20 cellular contexts compared by ENCODE assay signal in the genomic region with DNA sequence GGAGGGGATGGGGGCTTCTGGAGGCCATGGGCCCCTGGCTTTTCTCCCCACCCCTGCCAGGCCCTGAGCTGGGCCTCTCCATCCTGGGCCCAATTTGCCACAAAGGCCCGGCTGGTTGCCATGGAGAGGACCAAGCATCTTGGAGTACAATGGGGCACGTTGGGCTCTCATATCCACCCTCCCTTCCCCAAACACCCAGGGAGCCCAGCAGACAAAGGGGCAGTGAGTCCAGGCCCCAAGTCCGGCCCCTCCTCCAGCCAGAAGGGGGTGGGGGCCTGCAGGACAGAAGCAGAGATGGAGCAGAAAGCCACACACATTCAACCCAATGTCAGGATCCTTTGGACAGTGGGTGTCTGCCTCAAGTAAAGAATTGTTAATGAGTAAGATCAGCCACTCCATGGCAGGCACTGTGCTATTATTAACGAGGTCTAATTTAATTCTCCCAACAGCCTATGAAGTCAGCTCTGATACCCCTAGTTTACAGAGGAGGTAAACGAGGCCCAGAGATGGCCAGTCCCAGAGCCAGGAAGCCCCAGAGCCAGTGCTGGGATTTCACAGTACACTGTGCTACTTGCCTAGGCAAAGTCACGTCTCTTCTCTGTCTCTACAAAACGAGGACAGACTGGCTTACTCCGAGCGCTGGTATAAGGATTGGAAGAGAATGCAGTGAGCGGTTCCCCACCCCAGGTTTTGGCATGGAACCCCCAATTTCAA. TPM values are rescaled to one million over a fixed set of nuclear protein-coding genes. Genes with fewer than 3 reads are reported as not detected.
A peak's percentile ranks its signal among the peaks of the same experiment; 100 is the strongest.
DNase-seq lines count a peak whose midpoint lies in the region; ATAC-seq and TF ChIP-seq lines count a peak whose summit lies in the region.
"Had no signal": no experiment of that assay in that cellular context is flagged by ENCODE, and none has a peak within 500 bp of the region (broad histone marks: within the 10 kb centered on the region; RNA-seq: fewer than 3 reads in every experiment).

No MANE protein-coding gene starts in this region.

- peaks cover 66% of the 10 kb centered on the region for H3K4me1 Mint-ChIP-seq in WTC11
- peaks cover 43% of the 10 kb centered on the region for H3K4me1 Mint-ChIP-seq in progenitor cell of endocrine pancreas (ENCODE audit: low read depth)

- H3K27ac ChIP-seq in thyroid gland = no peak overlapping the region
- no peak overlapping the region for H3K27ac ChIP-seq in aorta (ENCODE audit: low read depth in 1 of 2, low read length in 2 of 2)
- H3K27ac ChIP-seq: right atrium auricular region, tibial nerve had no signal

- no peak for TF ChIP-seq CTCF in WTC11 (IDR thresholded peaks at IDR 0.05)
- no peak for TF ChIP-seq CTCF in progenitor cell of endocrine pancreas (IDR thresholded peaks at IDR 0.05; ENCODE audit: unreplicated experiment)
- no peak for TF ChIP-seq CTCF in thyroid gland (IDR thresholded peaks at IDR 0.05)

- H3K36me3 ChIP-seq in thyroid gland = no peaks in the 10 kb centered on the region
- H3K36me3 ChIP-seq in aorta (ENCODE audit: control insufficient read depth in 1 of 2, insufficient read depth in 2 of 2, low read length in 1 of 2) = no peaks in the 10 kb centered on the region
- H3K36me3 ChIP-seq: right atrium auricular region, tibial nerve had no signal

- intact Hi-C loops in thyroid gland (cut with DNase I) = no loop called here
- intact Hi-C loops in aorta (cut with DNase I) = no loop called here

- no peak for TF ChIP-seq POLR2A in thyroid gland (IDR thresholded peaks at IDR 0.05)

- H3K27ac Mint-ChIP-seq in WTC11 (no peak overlapping the region), progenitor cell of endocrine pancreas (peak overlapping the region; percentile 59)

- H3K4me1 ChIP-seq in thyroid gland = peaks cover 10 to 41% of the 10 kb centered on the region in 2 donors
- no peaks in the 10 kb centered on the region for H3K4me1 ChIP-seq in aorta (ENCODE audit: control insufficient read depth in 1 of 2, insufficient read depth in 2 of 2, low read length in 2 of 2)

- ATAC-seq in WTC11 (0 out of 2 replicates have a peak, but pooled peaks have one; percentile 1), aorta (ENCODE audit: low FRiP score) (no peak), GM19324 (IDR thresholded peaks at IDR 0.05; ENCODE audit: low FRiP score, unreplicated experiment) (no peak)

- CTCF ChIA-PET in WTC11 (lab: Charles Lee) = interaction anchor here (0.7 to 5.8 kb wide), 4 partner anchors 8 to 527 kb away, joined by 3 to 80 read pairs (median 19); no protein-coding TSS in a partner anchor

- H3K36me3 Mint-ChIP-seq in WTC11 (no peaks in the 10 kb centered on the region), progenitor cell of endocrine pancreas (ENCODE audit: insufficient read depth) (no peaks in the 10 kb centered on the region)
- H3K36me3 Mint-ChIP-seq: CD8-positive, alpha-beta memory T cell had no signal

- WGBS in thyroid gland, 2 donors = 84 to 92% methylated on average over 10 of the region's 10 CpGs
- 82 to 84% methylated on average over 10 of the region's 10 CpGs for WGBS in aorta, 2 donors

- H3K4me3 Mint-ChIP-seq in WTC11 (no peak overlapping the region), progenitor cell of endocrine pancreas (ENCODE audit: low read depth) (no peak overlapping the region)
- H3K4me3 Mint-ChIP-seq: CD8-positive, alpha-beta memory T cell had no signal

- peaks cover 8% of the 10 kb centered on the region for H3K27me3 Mint-ChIP-seq in WTC11 (ENCODE audit: low read depth)
- H3K27me3 Mint-ChIP-seq in progenitor cell of endocrine pancreas = peaks cover 10% of the 10 kb centered on the region

- 0 out of 2 replicates have a peak overlapping the region, but pooled peaks have one; percentile 24 for H3K4me3 ChIP-seq in iPS-18c (ENCODE audit: insufficient read depth, low read depth, low read length)
- no peak overlapping the region for H3K4me3 ChIP-seq in thyroid gland (replicated peaks in 1 of 3)
- no peak overlapping the region for H3K4me3 ChIP-seq in aorta (ENCODE audit: low read length in 2 of 2)
- H3K4me3 ChIP-seq: right atrium auricular region, tibial nerve had no signal

- H3K9me3 Mint-ChIP-seq in WTC11 (no peaks in the 10 kb centered on the region), progenitor cell of endocrine pancreas (ENCODE audit: low read depth) (no peaks in the 10 kb centered on the region)
- H3K9me3 Mint-ChIP-seq: CD8-positive, alpha-beta memory T cell; IgD-negative memory B cell had no signal

- DNase-seq in NCI-H1417 (lab: John Stamatoyannopoulos, UW) (peak in 2 of 3 experiments; percentile 30 to 72), NCI-H1417 treated with DMSO at 0.1 percent for 48 hours (lab: John Stamatoyannopoulos, UW) (no peak), WTC11 (ENCODE audit: low spot score) (no peak), progenitor cell of endocrine pancreas (ENCODE audit: low spot score, unreplicated experiment) (no peak), thyroid gland (no peak), aorta (no peak)
- DNase-seq: 8988T; activated CD8-positive, alpha-beta memory T cell treated with anti-CD3 and anti-CD28 coated beads, Interleukin-2, amount 50 U/mL, for 4 hours; activated naive CD4-positive, alpha-beta T cell treated with anti-CD3 and anti-CD28 coated beads, Interleukin-2, amount 50 U/mL, for 16 hours; CD8-positive, alpha-beta memory T cell; central memory CD4-positive, alpha-beta T cell; NCI-H1105 treated with DMSO at 0.1 percent for 48 hours; stimulated activated CD4-positive, alpha-beta T cell treated with anti-CD3 and anti-CD28 coated beads, Interleukin-1b, Interleukin-23, amount 100 ng/mL, for 48 hours; SW 1271 had no signal

- no peaks in the 10 kb centered on the region for H3K9me3 ChIP-seq in iPS-18c (ENCODE audit: control insufficient read depth, insufficient read depth, low read length)
- H3K9me3 ChIP-seq in thyroid gland = no peaks in the 10 kb centered on the region
- H3K9me3 ChIP-seq in aorta (ENCODE audit: control insufficient read depth, low read length) = no peaks in the 10 kb centered on the region
- H3K9me3 ChIP-seq: right atrium auricular region, tibial nerve had no signal

- H3K27me3 ChIP-seq in thyroid gland (no peaks in the 10 kb centered on the region), aorta (ENCODE audit: control insufficient read depth in 1 of 2, insufficient read depth in 2 of 2, low read length in 1 of 2) (no peaks in the 10 kb centered on the region)
- H3K27me3 ChIP-seq: right atrium auricular region had no signal

- POLR2A ChIA-PET in WTC11 (lab: Charles Lee) = interaction anchor here (0.6 kb wide), 1 partner anchor 231 kb away, joined by 3 read pairs; no protein-coding TSS in a partner anchor

TF ChIP-seq in WTC11, 78 proteins besides CTCF, POLR2A, EP300 and RAD21:
- no peak for TF ChIP-seq ATF1 (CRISPR knock-in tag; IDR thresholded peaks at IDR 0.05)
- 0 out of 2 replicates have a peak, but pooled peaks have one; percentile 7 for TF ChIP-seq FOXP1 (CRISPR knock-in tag; IDR thresholded peaks at IDR 0.05; ENCODE audit: borderline replicate concordance)

RNA-seq across cellular contexts. Expression of gene CRB2, which starts 2.3 kb away (rescaled TPM):
- total RNA-seq in WTC11 (2021) = 1.8 to 3.5 TPM (median 2.4 TPM) in 3 replicates
- total RNA-seq in progenitor cell of endocrine pancreas = 7.1 and 8.4 TPM in 2 replicates
- total RNA-seq in thyroid gland = under 1 TPM in 1 of 4 donors, not detected in 3; 0.11 TPM
- under 1 TPM in 1 of 2 donors, not detected in 1; 0.15 TPM for total RNA-seq in aorta
- under 1 TPM in 1 of 2 donors, not detected in 1; 0.03 TPM for polyA plus RNA-seq in aorta
- total RNA-seq: CD8-positive, alpha-beta memory T cell; myocyte had no signal
- polyA plus RNA-seq: IgD-negative memory B cell had no signal

Comparison
In these comparisons a context has a peak if more than half of its experiments do, and no peak if none do; other contexts are left out.
1. DNase-seq: peak in NCI-H1417 (2 of 3); none in NCI-H1417 treated with DMSO at 0.1 percent for 48 hours (single experiment), WTC11 (single experiment), progenitor cell of endocrine pancreas (single experiment), thyroid gland (0 of 2) and aorta (0 of 2).